Comparison of ENCODE assay signal across 1 cellular context in genomic region chr9:84266087-84266561, GRCh38.
TF ChIP-seq lines count a peak whose summit lies in the region.

No MANE protein-coding gene starts in this region.

TF ChIP-seq in H1, 55 proteins besides CTCF, POLR2A, EP300 and RAD21 (continued from another document):
- peak; percentile 48 for TF ChIP-seq USF2 (IDR thresholded peaks at IDR 0.05; ENCODE audit: low read length)
- no peak for TF ChIP-seq TAF1 (IDR thresholded peaks at IDR 0.05; ENCODE audit: low read depth, low read length)
- 0 out of 2 replicates have a peak, but pooled peaks have one; percentile 10 for TF ChIP-seq ATF3 (IDR thresholded peaks at IDR 0.05; ENCODE audit: insufficient read depth, low read depth, low read length)
